In the genomic region with DNA sequence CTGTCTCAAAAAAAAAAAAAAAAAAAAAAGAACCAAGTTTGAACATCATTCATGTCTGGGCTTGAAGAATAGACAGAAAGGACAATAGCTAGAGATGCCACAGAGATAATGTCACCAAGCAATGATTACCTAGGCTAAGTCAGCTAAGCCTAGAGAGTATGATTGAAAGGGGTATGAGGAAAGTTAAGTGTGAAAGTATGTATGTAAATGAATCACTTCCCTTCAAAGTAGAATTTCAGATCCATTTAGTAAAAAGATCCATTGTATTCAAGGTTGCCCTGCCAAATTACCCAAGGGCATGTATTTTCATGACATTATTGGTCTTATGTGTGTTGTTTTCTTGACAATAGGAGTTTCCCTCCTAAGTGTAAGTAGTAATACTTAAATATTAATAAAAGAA, we compare ENCODE assay signal across 15 cellular contexts.
DNase-seq lines count a peak whose midpoint lies in the region; ATAC-seq lines count a peak whose summit lies in the region.
"Had no signal": no experiment of that assay in that cellular context is flagged by ENCODE, and none has a peak within 500 bp of the region (broad histone marks: within the 10 kb centered on the region; RNA-seq: fewer than 3 reads in every experiment).

No MANE protein-coding gene starts in this region.

- ATAC-seq in GM18511 (IDR thresholded peaks at IDR 0.05; ENCODE audit: unreplicated experiment) (peak; percentile 88), GM21529 (IDR thresholded peaks at IDR 0.05; ENCODE audit: unreplicated experiment) (peak; percentile 63)

- no peak overlapping the region for H3K4me3 Mint-ChIP-seq in activated naive CD4-positive, alpha-beta T cell treated with anti-CD3 and anti-CD28 coated beads, Interleukin-2, amount 10 ng/mL, durations not matched to agents 7 days and 5 days
- H3K4me3 Mint-ChIP-seq: activated naive CD8-positive, alpha-beta T cell treated with anti-CD3 and anti-CD28 coated beads, Interleukin-2, amount 10 ng/mL, durations not matched to agents 7 days and 5 days; memory B cell had no signal

- no peaks in the 10 kb centered on the region for H3K36me3 Mint-ChIP-seq in activated naive CD4-positive, alpha-beta T cell treated with anti-CD3 and anti-CD28 coated beads, Interleukin-2, amount 10 ng/mL, durations not matched to agents 7 days and 5 days

- H3K27me3 Mint-ChIP-seq in activated naive CD4-positive, alpha-beta T cell treated with anti-CD3 and anti-CD28 coated beads, Interleukin-2, amount 10 ng/mL, durations not matched to agents 7 days and 5 days = no peaks in the 10 kb centered on the region
- H3K27me3 Mint-ChIP-seq: activated naive CD8-positive, alpha-beta T cell treated with anti-CD3 and anti-CD28 coated beads, Interleukin-2, amount 10 ng/mL, durations not matched to agents 7 days and 5 days; memory B cell had no signal

- peaks cover 3% of the 10 kb centered on the region for H3K4me1 Mint-ChIP-seq in activated naive CD4-positive, alpha-beta T cell treated with anti-CD3 and anti-CD28 coated beads, Interleukin-2, amount 10 ng/mL, durations not matched to agents 7 days and 5 days

- CTCF ChIA-PET in activated naive CD4-positive, alpha-beta T cell treated with anti-CD3 and anti-CD28 coated beads, Interleukin-2, amount 10 ng/mL, durations not matched to agents 7 days and 5 days (lab: Charles Lee) = no interaction called here

- H3K27ac Mint-ChIP-seq in activated naive CD4-positive, alpha-beta T cell treated with anti-CD3 and anti-CD28 coated beads, Interleukin-2, amount 10 ng/mL, durations not matched to agents 7 days and 5 days = no peak overlapping the region
- H3K27ac Mint-ChIP-seq: activated naive CD8-positive, alpha-beta T cell treated with anti-CD3 and anti-CD28 coated beads, Interleukin-2, amount 10 ng/mL, durations not matched to agents 7 days and 5 days; memory B cell had no signal

- H3K9me3 Mint-ChIP-seq in activated naive CD4-positive, alpha-beta T cell treated with anti-CD3 and anti-CD28 coated beads, Interleukin-2, amount 10 ng/mL, durations not matched to agents 7 days and 5 days = peaks cover 3% of the 10 kb centered on the region
- H3K9me3 Mint-ChIP-seq: memory B cell had no signal

- DNase-seq in HS-5 (ENCODE audit: low read depth) = peak; percentile 33
- peak; percentile 88 for DNase-seq in foreskin melanocyte
- no peak for DNase-seq in activated naive CD4-positive, alpha-beta T cell treated with anti-CD3 and anti-CD28 coated beads, Interleukin-2, amount 10 ng/mL, durations not matched to agents 7 days and 5 days
- no peak for DNase-seq in NCI-H1048 (lab: John Stamatoyannopoulos, UW)
- no peak for DNase-seq in activated CD4-positive, alpha-beta T cell treated with anti-CD3 and anti-CD28 coated beads for 1 hour
- no peak for DNase-seq in NCI-H524 treated with DMSO at 0.1 percent for 48 hours (lab: John Stamatoyannopoulos, UW)
- DNase-seq: activated naive CD8-positive, alpha-beta T cell treated with anti-CD3 and anti-CD28 coated beads, Interleukin-2, amount 10 ng/mL, durations not matched to agents 7 days and 5 days; C1 segment of cervical spinal cord; GF-D8; NCI-H187; NCI-H774; SHP77 treated with DMSO at 0.1 percent for 48 hours had no signal

Comparison
In these comparisons a context has a peak if more than half of its experiments do, and no peak if none do; other contexts are left out.
1. DNase-seq: peak in HS-5 (single experiment) and foreskin melanocyte (single experiment); none in activated naive CD4-positive, alpha-beta T cell treated with anti-CD3 and anti-CD28 coated beads, Interleukin-2, amount 10 ng/mL, durations not matched to agents 7 days and 5 days (single experiment), NCI-H1048 (single experiment), activated CD4-positive, alpha-beta T cell treated with anti-CD3 and anti-CD28 coated beads for 1 hour (single experiment) and NCI-H524 treated with DMSO at 0.1 percent for 48 hours (single experiment).